Comparison of ENCODE assay signal across 21 cellular contexts in the genomic region with DNA sequence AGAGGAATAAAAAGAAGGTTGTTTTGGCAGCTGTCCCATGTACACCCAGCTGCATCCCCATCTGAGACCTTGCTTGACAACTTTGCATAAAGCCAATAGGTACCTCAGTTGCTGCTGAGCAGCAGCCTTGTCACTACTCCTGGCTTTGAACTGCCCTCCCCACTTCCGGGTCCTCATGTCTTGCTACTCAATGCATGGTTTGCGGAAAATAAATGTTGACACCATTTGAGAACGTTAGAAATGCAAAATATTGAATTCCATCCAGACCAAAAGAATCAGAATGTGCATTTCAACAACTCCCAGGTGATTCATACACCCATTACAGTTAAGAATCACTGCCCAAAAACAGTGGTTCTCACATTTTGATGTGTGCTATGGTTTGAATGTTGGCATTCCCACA. TPM values are rescaled to one million over a fixed set of nuclear protein-coding genes. Genes with fewer than 3 reads are reported as not detected.
"Had no signal": no experiment of that assay in that cellular context is flagged by ENCODE, and none has a peak within 500 bp of the region (broad histone marks: within the 10 kb centered on the region; RNA-seq: fewer than 3 reads in every experiment).

No MANE protein-coding gene starts in this region.

- H3K9me3 Mint-ChIP-seq: activated CD4-positive, alpha-beta T cell treated with anti-CD3 and anti-CD28 coated beads, Interleukin-2, amount 10 ng/mL, durations not matched to agents 7 days and 5 days; activated naive CD4-positive, alpha-beta T cell treated with anti-CD3 and anti-CD28 coated beads for 36 hours; activated T-cell treated with anti-CD3 and anti-CD28 coated beads, Interleukin-2, amount 50 U/mL, for 4 hours; brain; natural killer cell treated with Interleukin-12 subunit alpha and Interleukin-12 subunit beta and Interleukin-15 and Interleukin-18, amount 100 ng/mL, for 72 hours; stimulated activated memory B cell treated with anti-CD40 and anti-IgM and Interleukin-4, amounts not matched to agents 10 μg/mL and 1 μg/mL and 100 μg/mL, for 72 hours had no signal

- H3K36me3 Mint-ChIP-seq: brain; natural killer cell treated with Interleukin-12 subunit alpha and Interleukin-12 subunit beta and Interleukin-15 and Interleukin-18, amount 100 ng/mL, for 72 hours; stimulated activated memory B cell treated with anti-CD40 and anti-IgM and Interleukin-4, amounts not matched to agents 10 μg/mL and 1 μg/mL and 100 μg/mL, for 72 hours had no signal

- H3K4me3 ChIP-seq: lung, sigmoid colon, thoracic aorta, upper lobe of right lung had no signal

- H3K4me3 Mint-ChIP-seq: activated CD4-positive, alpha-beta T cell treated with anti-CD3 and anti-CD28 coated beads, Interleukin-2, amount 10 ng/mL, durations not matched to agents 7 days and 5 days; activated CD8-positive, alpha-beta T cell treated with anti-CD3 and anti-CD28 coated beads, Interleukin-2, amount 10 ng/mL, durations not matched to agents 7 days and 5 days; activated naive CD4-positive, alpha-beta T cell treated with anti-CD3 and anti-CD28 coated beads for 36 hours; activated T-cell treated with anti-CD3 and anti-CD28 coated beads, Interleukin-2, amount 50 U/mL, for 4 hours; brain; natural killer cell treated with Interleukin-12 subunit alpha and Interleukin-12 subunit beta and Interleukin-15 and Interleukin-18, amount 100 ng/mL, for 72 hours; stimulated activated memory B cell treated with anti-CD40 and anti-IgM and Interleukin-4, amounts not matched to agents 10 μg/mL and 1 μg/mL and 100 μg/mL, for 72 hours had no signal

- H3K27ac Mint-ChIP-seq: activated CD4-positive, alpha-beta T cell treated with anti-CD3 and anti-CD28 coated beads, Interleukin-2, amount 10 ng/mL, durations not matched to agents 7 days and 5 days; activated CD8-positive, alpha-beta T cell treated with anti-CD3 and anti-CD28 coated beads, Interleukin-2, amount 10 ng/mL, durations not matched to agents 7 days and 5 days; activated naive CD4-positive, alpha-beta T cell treated with anti-CD3 and anti-CD28 coated beads for 36 hours; brain; natural killer cell treated with Interleukin-12 subunit alpha and Interleukin-12 subunit beta and Interleukin-15 and Interleukin-18, amount 100 ng/mL, for 72 hours; stimulated activated memory B cell treated with anti-CD40 and anti-IgM and Interleukin-4, amounts not matched to agents 10 μg/mL and 1 μg/mL and 100 μg/mL, for 72 hours had no signal

- H3K79me2 ChIP-seq: parathyroid adenoma had no signal

- H3K4me1 ChIP-seq: parathyroid adenoma, sigmoid colon, upper lobe of right lung had no signal

- H2AFZ ChIP-seq: parathyroid adenoma had no signal

- DNase-seq: activated CD4-positive, alpha-beta T cell treated with anti-CD3 and anti-CD28 coated beads, Interleukin-2, amount 10 ng/mL, durations not matched to agents 7 days and 5 days; activated CD8-positive, alpha-beta memory T cell treated with anti-CD3 and anti-CD28 coated beads, Interleukin-2, amount 50 U/mL, for 4 hours; activated CD8-positive, alpha-beta T cell treated with anti-CD3 and anti-CD28 coated beads, Interleukin-2, amount 10 ng/mL, durations not matched to agents 7 days and 5 days; activated naive CD4-positive, alpha-beta T cell treated with anti-CD3 and anti-CD28 coated beads for 36 hours; activated T-cell treated with anti-CD3 and anti-CD28 coated beads, Interleukin-2, amount 50 U/mL, for 4 hours; caudate nucleus; foreskin fibroblast; hippocampal formation; sigmoid colon; stimulated activated CD4-positive, alpha-beta T cell treated with anti-CD3 and anti-CD28 coated beads, Interleukin-4, amount 100 ng/mL, for 4 hours; upper lobe of right lung had no signal

- ATAC-seq: activated CD8-positive, alpha-beta T cell treated with anti-CD3 and anti-CD28 coated beads, Interleukin-2, amount 10 ng/mL, durations not matched to agents 7 days and 5 days; activated T-cell treated with anti-CD3 and anti-CD28 coated beads, Interleukin-2, amount 50 U/mL, for 4 hours; left lobe of liver; natural killer cell treated with Interleukin-12 subunit alpha and Interleukin-12 subunit beta and Interleukin-15 and Interleukin-18, amount 100 ng/mL, for 72 hours; stimulated activated memory B cell treated with anti-CD40 and anti-IgM and Interleukin-4, amounts not matched to agents 10 μg/mL and 1 μg/mL and 100 μg/mL, for 72 hours; upper lobe of right lung had no signal

- H3K27ac ChIP-seq: epithelial cell of prostate, parathyroid adenoma, sigmoid colon, thoracic aorta, upper lobe of right lung had no signal

- H3K4me1 Mint-ChIP-seq: stimulated activated memory B cell treated with anti-CD40 and anti-IgM and Interleukin-4, amounts not matched to agents 10 μg/mL and 1 μg/mL and 100 μg/mL, for 72 hours had no signal

- H3K36me3 ChIP-seq: sigmoid colon, thoracic aorta, upper lobe of right lung had no signal

RNA-seq across cellular contexts. Expression of a gene that starts 32.9 kb away (rescaled TPM):
- total RNA-seq: activated CD4-positive, alpha-beta T cell treated with anti-CD3 and anti-CD28 coated beads, Interleukin-2, amount 10 ng/mL, durations not matched to agents 7 days and 5 days; activated CD8-positive, alpha-beta T cell treated with anti-CD3 and anti-CD28 coated beads, Interleukin-2, amount 10 ng/mL, durations not matched to agents 7 days and 5 days; activated naive CD4-positive, alpha-beta T cell treated with anti-CD3 and anti-CD28 coated beads for 36 hours; activated T-cell treated with anti-CD3 and anti-CD28 coated beads, Interleukin-2, amount 50 U/mL, for 4 hours; dermis microvascular lymphatic vessel endothelial cell; left lobe of liver; lung; natural killer cell treated with Interleukin-12 subunit alpha and Interleukin-12 subunit beta and Interleukin-15 and Interleukin-18, amount 100 ng/mL, for 72 hours; sigmoid colon; thoracic aorta; upper lobe of right lung had no signal
- polyA plus RNA-seq: keratinocyte, lung, sigmoid colon had no signal

RNA-seq across cellular contexts. Expression of a gene that starts 43.0 kb away (rescaled TPM):
- total RNA-seq: activated CD4-positive, alpha-beta T cell treated with anti-CD3 and anti-CD28 coated beads, Interleukin-2, amount 10 ng/mL, durations not matched to agents 7 days and 5 days; activated CD8-positive, alpha-beta T cell treated with anti-CD3 and anti-CD28 coated beads, Interleukin-2, amount 10 ng/mL, durations not matched to agents 7 days and 5 days; activated naive CD4-positive, alpha-beta T cell treated with anti-CD3 and anti-CD28 coated beads for 36 hours; activated T-cell treated with anti-CD3 and anti-CD28 coated beads, Interleukin-2, amount 50 U/mL, for 4 hours; dermis microvascular lymphatic vessel endothelial cell; left lobe of liver; natural killer cell treated with Interleukin-12 subunit alpha and Interleukin-12 subunit beta and Interleukin-15 and Interleukin-18, amount 100 ng/mL, for 72 hours; sigmoid colon; thoracic aorta; upper lobe of right lung had no signal
- polyA plus RNA-seq: keratinocyte, lung, sigmoid colon had no signal
